10 cellular contexts compared by ENCODE assay signal in genomic region chr2:61978522-61978921, GRCh38.
DNase-seq lines count a peak whose midpoint lies in the region; ATAC-seq, FAIRE-seq and TF ChIP-seq lines count a peak whose summit lies in the region.
"Had no signal": no experiment of that assay in that cellular context is flagged by ENCODE, and none has a peak within 500 bp of the region (broad histone marks: within the 10 kb centered on the region; RNA-seq: fewer than 3 reads in every experiment).

No MANE protein-coding gene starts in this region.

- no peak for TF ChIP-seq POLR2A in H1 (IDR thresholded peaks at IDR 0.05; ENCODE audit: control extremely low read depth in 1 of 2, low read depth in 2 of 2, low read length in 2 of 2)

- FAIRE-seq in H1 (lab: Jason Lieb, UNC): no peak

- no peaks in the 10 kb centered on the region for H3F3A ChIP-seq in GM23338 (replicated peaks; ENCODE audit: low read depth)

- no peak overlapping the region for H4K91ac ChIP-seq in H1 (replicated peaks; ENCODE audit: insufficient read length, low read length)

- H2AFZ ChIP-seq in H1 (ENCODE audit: low read length) (no peak overlapping the region), GM23338 (no peak overlapping the region)

- H3K18ac ChIP-seq in H1 (ENCODE audit: extremely low read depth, low read length): no peak overlapping the region

- H3K23ac ChIP-seq in H1 (ENCODE audit: insufficient read length): no peak overlapping the region

- H3K4me1 Mint-ChIP-seq in GM23338: no peaks in the 10 kb centered on the region
- H3K4me1 Mint-ChIP-seq: activated CD4-positive, alpha-beta memory T cell treated with anti-CD3 and anti-CD28 coated beads, Interleukin-2, amount 10 ng/mL, durations not matched to agents 7 days and 5 days had no signal

- TF ChIP-seq CTCF in H1 (IDR thresholded peaks at IDR 0.05; ENCODE audit: control extremely low read depth in 1 of 3, insufficient read depth in 1 of 3, low read depth in 1 of 3, low read length in 3 of 3) (no peak), psoas muscle (IDR thresholded peaks at IDR 0.05) (no peak), GM23338 (conservative IDR thresholded peaks at IDR 0.05; ENCODE audit: low read depth in 2 of 2) (no peak)

- H3K4me3 Mint-ChIP-seq in GM23338: no peak overlapping the region
- H3K4me3 Mint-ChIP-seq: activated CD4-positive, alpha-beta memory T cell treated with anti-CD3 and anti-CD28 coated beads, Interleukin-2, amount 10 ng/mL, durations not matched to agents 7 days and 5 days; type B pancreatic cell had no signal

- no peaks in the 10 kb centered on the region for H4K20me1 ChIP-seq in H1 (replicated peaks in 1 of 2; ENCODE audit: control insufficient read depth in 1 of 2, insufficient read depth in 2 of 2, low read length in 2 of 2)
- no peaks in the 10 kb centered on the region for H4K20me1 ChIP-seq in GM23338 (replicated peaks; ENCODE audit: insufficient read depth)

- H3K36me3 ChIP-seq in H1 (ENCODE audit: control insufficient read depth in 2 of 4, insufficient read depth in 4 of 4, low read length in 3 of 4) (no peaks in the 10 kb centered on the region), psoas muscle (ENCODE audit: insufficient read depth in 1 of 2, low read depth in 1 of 2) (no peaks in the 10 kb centered on the region), GM23338 (ENCODE audit: insufficient read depth) (no peaks in the 10 kb centered on the region)

- no peaks in the 10 kb centered on the region; the same call in 1 of the 2 replicates for H3K79me1 ChIP-seq in H1 (ENCODE audit: low read depth, low read length)

- DNase-seq in MV-4-11 (lab: John Stamatoyannopoulos, UW): peak; percentile 93
- DNase-seq in H1 (ENCODE audit: low read depth in 1 of 2, low spot score in 2 of 2): no peak
- no peak for DNase-seq in psoas muscle
- DNase-seq in GM23338 (ENCODE audit: low spot score): no peak
- no peak for DNase-seq in NK-92 treated with Interleukin-12 subunit alpha and Interleukin-12 subunit beta, amount 100 ng/mL, for 24 hours (lab: John Stamatoyannopoulos, UW)
- DNase-seq: activated CD4-positive, alpha-beta memory T cell treated with anti-CD3 and anti-CD28 coated beads, Interleukin-2, amount 10 ng/mL, durations not matched to agents 7 days and 5 days had no signal

- no peak overlapping the region for H3K14ac ChIP-seq in H1 (ENCODE audit: insufficient read length)

- H3K27ac ChIP-seq in H1 (ENCODE audit: low read depth, low read length): no peak overlapping the region
- no peak overlapping the region for H3K27ac ChIP-seq in psoas muscle
- H3K27ac ChIP-seq in GM23338 (ENCODE audit: low read depth): no peak overlapping the region

- no peak for TF ChIP-seq EP300 in H1 (IDR thresholded peaks at IDR 0.05; ENCODE audit: borderline replicate concordance in 1 of 2, low read depth in 2 of 2, low read length in 2 of 2)

- H3K4me2 ChIP-seq in H1 (ENCODE audit: insufficient read depth in 1 of 2, low read depth in 2 of 2, low read length in 2 of 2) (no peak overlapping the region), GM23338 (no peak overlapping the region)

- ATAC-seq in GM18502 (IDR thresholded peaks at IDR 0.05; ENCODE audit: poor library complexity, unreplicated experiment) (peak; percentile 79), psoas muscle (peak; percentile 71 to 98 (median 92)), GM23338 (no peak), GM21515 (IDR thresholded peaks at IDR 0.05; ENCODE audit: unreplicated experiment) (no peak), GM19467 (IDR thresholded peaks at IDR 0.05; ENCODE audit: unreplicated experiment) (no peak)

- no peak overlapping the region for H3K9ac ChIP-seq in H1 (replicated peaks in 1 of 4; ENCODE audit: extremely low read depth in 1 of 4, low read depth in 3 of 4, low read length in 3 of 4)

- no peaks in the 10 kb centered on the region for H3K4me1 ChIP-seq in H1 (replicated peaks in 1 of 4; ENCODE audit: control insufficient read depth in 3 of 4, insufficient read depth in 4 of 4, low read length in 3 of 4)
- H3K4me1 ChIP-seq in psoas muscle: peaks cover 16% of the 10 kb centered on the region
- no peaks in the 10 kb centered on the region for H3K4me1 ChIP-seq in GM23338 (ENCODE audit: insufficient read depth)

- H3K79me2 ChIP-seq in H1 (ENCODE audit: control insufficient read depth in 1 of 2, insufficient read depth in 2 of 2, low read length in 2 of 2) (no peaks in the 10 kb centered on the region), GM23338 (replicated peaks; ENCODE audit: insufficient read depth) (no peaks in the 10 kb centered on the region)

- H3K9me2 ChIP-seq in GM23338 (ENCODE audit: insufficient read depth): no peaks in the 10 kb centered on the region

- peaks cover 9% of the 10 kb centered on the region for H3K9me3 Mint-ChIP-seq in GM23338

- H3K4me3 ChIP-seq in H1 (ENCODE audit: extremely low read depth in 1 of 4, insufficient read depth in 2 of 4, low read depth in 3 of 4, low read length in 4 of 4) (no peak overlapping the region), psoas muscle (no peak overlapping the region), GM23338 (no peak overlapping the region)

- intact Hi-C loops in psoas muscle (cut with DNase I): no loop called here

- H3K4ac ChIP-seq in H1 (replicated peaks; ENCODE audit: insufficient read length, low read depth, low read length): no peak overlapping the region

- no peak overlapping the region for H4K8ac ChIP-seq in H1 (ENCODE audit: extremely low read depth, insufficient read depth, low read length)

- H4K5ac ChIP-seq in H1 (ENCODE audit: insufficient read length, low read depth, low read length): no peak overlapping the region

- H3K27me3 Mint-ChIP-seq in GM23338 (ENCODE audit: insufficient read depth, low read depth, poor library complexity): no peaks in the 10 kb centered on the region
- H3K27me3 Mint-ChIP-seq: activated CD4-positive, alpha-beta memory T cell treated with anti-CD3 and anti-CD28 coated beads, Interleukin-2, amount 10 ng/mL, durations not matched to agents 7 days and 5 days; type B pancreatic cell had no signal

- H2BK120ac ChIP-seq in H1 (replicated peaks; ENCODE audit: low read depth, low read length): no peak overlapping the region

- H2BK20ac ChIP-seq in H1 (ENCODE audit: low read length): no peak overlapping the region

- no peak overlapping the region for H2BK5ac ChIP-seq in H1 (ENCODE audit: low read depth, low read length)

- H3K27me3 ChIP-seq in H1 (replicated peaks in 1 of 4; ENCODE audit: control insufficient read depth in 3 of 4, extremely low read depth in 1 of 4, insufficient read depth in 3 of 4, low read length in 3 of 4) (no peaks in the 10 kb centered on the region), psoas muscle (ENCODE audit: insufficient read depth in 3 of 3, low read length in 2 of 3) (no peaks in the 10 kb centered on the region), GM23338 (ENCODE audit: insufficient read depth) (no peaks in the 10 kb centered on the region)

- no peaks in the 10 kb centered on the region for H3K9me3 ChIP-seq in H1 (ENCODE audit: insufficient read depth in 2 of 2, low read depth in 1 of 2, low read length in 1 of 2)
- H3K9me3 ChIP-seq in psoas muscle: peaks cover 13% of the 10 kb centered on the region

- TF ChIP-seq RAD21 in H1 (IDR thresholded peaks at IDR 0.05 in 1 of 2, conservative IDR thresholded peaks at IDR 0.05 in 1 of 2; ENCODE audit: low read depth in 2 of 2, low read length in 2 of 2): no peak

- no peak overlapping the region for H3K27ac Mint-ChIP-seq in GM23338
- H3K27ac Mint-ChIP-seq: activated CD4-positive, alpha-beta memory T cell treated with anti-CD3 and anti-CD28 coated beads, Interleukin-2, amount 10 ng/mL, durations not matched to agents 7 days and 5 days; type B pancreatic cell had no signal

- 0 out of 2 replicates have a peak overlapping the region, but pooled peaks have one; percentile 27 for H2BK12ac ChIP-seq in H1 (ENCODE audit: low read depth, low read length)

- CTCF ChIA-PET in H1 (lab: Charles Lee; ENCODE audit: partially characterized antibody): no interaction called here

- H2BK15ac ChIP-seq in H1 (ENCODE audit: low read length): no peak overlapping the region

- peaks cover 5% of the 10 kb centered on the region; the same call in 1 of the 3 replicates for H3K36me3 Mint-ChIP-seq in GM23338 (ENCODE audit: low read depth)

- POLR2A ChIA-PET in H1 (lab: Charles Lee; ENCODE audit: partially characterized antibody): interaction anchor here (0.7 kb wide), 1 partner anchor 8 kb away, joined by 3 read pairs; no protein-coding TSS in a partner anchor

- H3K23me2 ChIP-seq in H1 (ENCODE audit: low read depth, low read length): no peaks in the 10 kb centered on the region; the same call in 1 of the 2 replicates

- H3K56ac ChIP-seq in H1 (replicated peaks; ENCODE audit: insufficient read length, low read depth, low read length): no peak overlapping the region

- H2AK5ac ChIP-seq in H1 (ENCODE audit: low read depth, low read length): no peak overlapping the region; the same call in 1 of the 2 replicates

TF ChIP-seq in GM23338, 12 proteins besides CTCF, POLR2A, EP300 and RAD21 (continues in another document):
- TF ChIP-seq ZNF114 (CRISPR knock-in tag; IDR thresholded peaks at IDR 0.05): no peak
- no peak for TF ChIP-seq EZH2 (IDR thresholded peaks at IDR 0.05; ENCODE audit: low read depth, unreplicated experiment)
- no peak for TF ChIP-seq EZH2phosphoT487 (IDR thresholded peaks at IDR 0.05; ENCODE audit: unreplicated experiment)
- TF ChIP-seq STAT1 (IDR thresholded peaks at IDR 0.05; ENCODE audit: unreplicated experiment): no peak

Comparison
In these comparisons a context has a peak if more than half of its experiments do, and no peak if none do; other contexts are left out.
1. ATAC-seq: peak in GM18502 (single experiment) and psoas muscle (4 of 4); none in GM23338 (single experiment), GM21515 (single experiment) and GM19467 (single experiment).